In the genomic region with DNA sequence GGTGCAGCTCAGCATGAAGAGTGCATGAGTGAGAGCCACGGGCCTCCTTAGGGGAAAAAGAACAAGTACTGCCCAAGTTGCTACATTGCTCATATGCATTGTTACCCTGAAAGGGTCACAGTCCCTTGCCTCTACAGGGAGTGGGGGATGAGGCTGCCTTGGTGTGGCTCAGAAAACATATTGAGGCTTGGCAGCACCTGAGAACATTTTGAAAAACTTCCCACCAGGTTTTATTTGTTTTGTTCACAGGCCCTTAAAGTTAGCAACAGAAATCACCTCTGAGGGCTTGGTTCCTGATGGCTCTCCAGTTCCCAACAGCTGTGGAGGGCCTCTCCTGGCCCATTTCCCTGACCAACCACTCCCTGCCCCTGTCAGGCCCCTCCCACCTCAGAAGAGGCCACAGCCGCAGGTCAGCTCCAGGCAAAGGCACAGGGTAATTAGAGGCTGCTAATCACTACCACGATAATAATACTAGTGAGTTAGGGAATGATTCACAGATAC, we compare ENCODE assay signal across 2 cellular contexts.
TF ChIP-seq lines count a peak whose summit lies in the region.

No MANE protein-coding gene starts in this region.

TF ChIP-seq in GM23338, 12 proteins besides CTCF, POLR2A, EP300 and RAD21 (continued from another document):
- TF ChIP-seq, protein P1, sequence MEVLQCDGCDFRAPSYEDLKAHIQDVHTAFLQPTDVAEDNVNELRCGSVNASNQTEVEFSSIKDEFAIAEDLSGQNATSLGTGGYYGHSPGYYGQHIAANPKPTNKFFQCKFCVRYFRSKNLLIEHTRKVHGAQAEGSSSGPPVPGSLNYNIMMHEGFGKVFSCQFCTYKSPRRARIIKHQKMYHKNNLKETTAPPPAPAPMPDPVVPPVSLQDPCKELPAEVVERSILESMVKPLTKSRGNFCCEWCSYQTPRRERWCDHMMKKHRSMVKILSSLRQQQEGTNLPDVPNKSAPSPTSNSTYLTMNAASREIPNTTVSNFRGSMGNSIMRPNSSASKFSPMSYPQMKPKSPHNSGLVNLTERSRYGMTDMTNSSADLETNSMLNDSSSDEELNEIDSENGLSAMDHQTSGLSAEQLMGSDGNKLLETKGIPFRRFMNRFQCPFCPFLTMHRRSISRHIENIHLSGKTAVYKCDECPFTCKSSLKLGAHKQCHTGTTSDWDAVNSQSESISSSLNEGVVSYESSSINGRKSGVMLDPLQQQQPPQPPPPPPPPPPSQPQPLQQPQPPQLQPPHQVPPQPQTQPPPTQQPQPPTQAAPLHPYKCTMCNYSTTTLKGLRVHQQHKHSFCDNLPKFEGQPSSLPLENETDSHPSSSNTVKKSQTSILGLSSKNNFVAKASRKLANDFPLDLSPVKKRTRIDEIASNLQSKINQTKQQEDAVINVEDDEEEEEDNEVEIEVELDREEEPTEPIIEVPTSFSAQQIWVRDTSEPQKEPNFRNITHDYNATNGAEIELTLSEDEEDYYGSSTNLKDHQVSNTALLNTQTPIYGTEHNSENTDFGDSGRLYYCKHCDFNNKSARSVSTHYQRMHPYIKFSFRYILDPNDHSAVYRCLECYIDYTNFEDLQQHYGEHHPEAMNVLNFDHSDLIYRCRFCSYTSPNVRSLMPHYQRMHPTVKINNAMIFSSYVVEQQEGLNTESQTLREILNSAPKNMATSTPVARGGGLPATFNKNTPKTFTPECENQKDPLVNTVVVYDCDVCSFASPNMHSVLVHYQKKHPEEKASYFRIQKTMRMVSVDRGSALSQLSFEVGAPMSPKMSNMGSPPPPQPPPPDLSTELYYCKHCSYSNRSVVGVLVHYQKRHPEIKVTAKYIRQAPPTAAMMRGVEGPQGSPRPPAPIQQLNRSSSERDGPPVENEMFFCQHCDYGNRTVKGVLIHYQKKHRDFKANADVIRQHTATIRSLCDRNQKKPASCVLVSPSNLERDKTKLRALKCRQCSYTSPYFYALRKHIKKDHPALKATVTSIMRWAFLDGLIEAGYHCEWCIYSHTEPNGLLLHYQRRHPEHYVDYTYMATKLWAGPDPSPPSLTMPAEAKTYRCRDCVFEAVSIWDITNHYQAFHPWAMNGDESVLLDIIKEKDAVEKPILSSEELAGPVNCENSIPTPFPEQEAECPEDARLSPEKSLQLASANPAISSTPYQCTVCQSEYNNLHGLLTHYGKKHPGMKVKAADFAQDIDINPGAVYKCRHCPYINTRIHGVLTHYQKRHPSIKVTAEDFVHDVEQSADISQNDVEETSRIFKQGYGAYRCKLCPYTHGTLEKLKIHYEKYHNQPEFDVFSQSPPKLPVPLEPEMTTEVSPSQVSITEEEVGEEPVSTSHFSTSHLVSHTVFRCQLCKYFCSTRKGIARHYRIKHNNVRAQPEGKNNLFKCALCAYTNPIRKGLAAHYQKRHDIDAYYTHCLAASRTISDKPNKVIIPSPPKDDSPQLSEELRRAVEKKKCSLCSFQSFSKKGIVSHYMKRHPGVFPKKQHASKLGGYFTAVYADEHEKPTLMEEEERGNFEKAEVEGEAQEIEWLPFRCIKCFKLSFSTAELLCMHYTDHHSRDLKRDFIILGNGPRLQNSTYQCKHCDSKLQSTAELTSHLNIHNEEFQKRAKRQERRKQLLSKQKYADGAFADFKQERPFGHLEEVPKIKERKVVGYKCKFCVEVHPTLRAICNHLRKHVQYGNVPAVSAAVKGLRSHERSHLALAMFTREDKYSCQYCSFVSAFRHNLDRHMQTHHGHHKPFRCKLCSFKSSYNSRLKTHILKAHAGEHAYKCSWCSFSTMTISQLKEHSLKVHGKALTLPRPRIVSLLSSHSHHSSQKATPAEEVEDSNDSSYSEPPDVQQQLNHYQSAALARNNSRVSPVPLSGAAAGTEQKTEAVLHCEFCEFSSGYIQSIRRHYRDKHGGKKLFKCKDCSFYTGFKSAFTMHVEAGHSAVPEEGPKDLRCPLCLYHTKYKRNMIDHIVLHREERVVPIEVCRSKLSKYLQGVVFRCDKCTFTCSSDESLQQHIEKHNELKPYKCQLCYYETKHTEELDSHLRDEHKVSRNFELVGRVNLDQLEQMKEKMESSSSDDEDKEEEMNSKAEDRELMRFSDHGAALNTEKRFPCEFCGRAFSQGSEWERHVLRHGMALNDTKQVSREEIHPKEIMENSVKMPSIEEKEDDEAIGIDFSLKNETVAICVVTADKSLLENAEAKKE (CRISPR knock-in tag; IDR thresholded peaks at IDR 0.05) = no peak
- TF ChIP-seq EZH2phosphoT487 (IDR thresholded peaks at IDR 0.05; ENCODE audit: unreplicated experiment) (no peak), STAT1 (IDR thresholded peaks at IDR 0.05; ENCODE audit: unreplicated experiment) (no peak)

TF ChIP-seq in WTC11, 78 proteins besides CTCF, POLR2A, EP300 and RAD21 (continued from another document):
- TF ChIP-seq, protein P2, sequence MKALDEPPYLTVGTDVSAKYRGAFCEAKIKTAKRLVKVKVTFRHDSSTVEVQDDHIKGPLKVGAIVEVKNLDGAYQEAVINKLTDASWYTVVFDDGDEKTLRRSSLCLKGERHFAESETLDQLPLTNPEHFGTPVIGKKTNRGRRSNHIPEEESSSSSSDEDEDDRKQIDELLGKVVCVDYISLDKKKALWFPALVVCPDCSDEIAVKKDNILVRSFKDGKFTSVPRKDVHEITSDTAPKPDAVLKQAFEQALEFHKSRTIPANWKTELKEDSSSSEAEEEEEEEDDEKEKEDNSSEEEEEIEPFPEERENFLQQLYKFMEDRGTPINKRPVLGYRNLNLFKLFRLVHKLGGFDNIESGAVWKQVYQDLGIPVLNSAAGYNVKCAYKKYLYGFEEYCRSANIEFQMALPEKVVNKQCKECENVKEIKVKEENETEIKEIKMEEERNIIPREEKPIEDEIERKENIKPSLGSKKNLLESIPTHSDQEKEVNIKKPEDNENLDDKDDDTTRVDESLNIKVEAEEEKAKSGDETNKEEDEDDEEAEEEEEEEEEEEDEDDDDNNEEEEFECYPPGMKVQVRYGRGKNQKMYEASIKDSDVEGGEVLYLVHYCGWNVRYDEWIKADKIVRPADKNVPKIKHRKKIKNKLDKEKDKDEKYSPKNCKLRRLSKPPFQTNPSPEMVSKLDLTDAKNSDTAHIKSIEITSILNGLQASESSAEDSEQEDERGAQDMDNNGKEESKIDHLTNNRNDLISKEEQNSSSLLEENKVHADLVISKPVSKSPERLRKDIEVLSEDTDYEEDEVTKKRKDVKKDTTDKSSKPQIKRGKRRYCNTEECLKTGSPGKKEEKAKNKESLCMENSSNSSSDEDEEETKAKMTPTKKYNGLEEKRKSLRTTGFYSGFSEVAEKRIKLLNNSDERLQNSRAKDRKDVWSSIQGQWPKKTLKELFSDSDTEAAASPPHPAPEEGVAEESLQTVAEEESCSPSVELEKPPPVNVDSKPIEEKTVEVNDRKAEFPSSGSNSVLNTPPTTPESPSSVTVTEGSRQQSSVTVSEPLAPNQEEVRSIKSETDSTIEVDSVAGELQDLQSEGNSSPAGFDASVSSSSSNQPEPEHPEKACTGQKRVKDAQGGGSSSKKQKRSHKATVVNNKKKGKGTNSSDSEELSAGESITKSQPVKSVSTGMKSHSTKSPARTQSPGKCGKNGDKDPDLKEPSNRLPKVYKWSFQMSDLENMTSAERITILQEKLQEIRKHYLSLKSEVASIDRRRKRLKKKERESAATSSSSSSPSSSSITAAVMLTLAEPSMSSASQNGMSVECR (CRISPR knock-in tag; IDR thresholded peaks at IDR 0.05; ENCODE audit: borderline replicate concordance) = no peak
